Comparison of ENCODE assay signal across 23 cellular contexts in the genomic region with DNA sequence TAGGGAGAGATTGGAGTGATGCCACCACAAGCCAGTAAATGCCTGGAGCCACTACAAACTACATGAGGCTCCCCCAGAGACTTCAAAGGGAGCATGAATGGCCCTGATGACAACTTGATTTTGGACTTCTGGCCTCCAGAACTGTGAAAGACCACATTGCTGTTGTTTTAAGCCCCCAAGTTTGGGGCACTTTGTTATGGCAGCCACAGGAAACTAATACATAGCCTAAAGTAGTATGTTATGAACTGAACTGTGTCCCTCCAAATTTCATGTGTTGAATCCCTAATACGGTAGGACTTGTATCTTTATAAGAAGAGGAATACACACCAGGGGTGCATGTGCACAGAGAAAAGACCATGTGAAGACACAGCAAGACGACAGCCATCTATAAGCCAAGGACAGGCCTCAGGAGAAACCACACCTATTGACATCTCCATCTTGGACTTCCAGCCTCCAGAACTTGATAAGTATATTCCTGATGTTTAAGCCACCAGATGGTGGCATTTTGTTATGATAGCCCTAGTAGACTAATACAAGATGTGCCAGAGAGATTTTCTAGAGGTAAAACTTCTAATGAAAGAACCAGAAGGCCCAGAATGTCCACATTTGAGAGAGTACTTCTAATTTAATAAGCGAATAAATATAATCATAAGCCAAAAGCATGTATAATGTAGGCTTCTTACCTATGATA.
"Had no signal": no experiment of that assay in that cellular context is flagged by ENCODE, and none has a peak within 500 bp of the region (broad histone marks: within the 10 kb centered on the region; RNA-seq: fewer than 3 reads in every experiment).

No MANE protein-coding gene starts in this region.

- H3K4me1 ChIP-seq: stomach, suprapubic skin had no signal

- H3K36me3 ChIP-seq: lower lobe of right lung, neural progenitor cell, stomach, suprapubic skin, tibial nerve, uterus, WERI-Rb-1 had no signal

- ATAC-seq: lower lobe of right lung; sciatic nerve; stimulated activated effector memory CD8-positive, alpha-beta T cell treated with anti-CD3 and anti-CD28 coated beads, Interleukin-12 subunit alpha, Interleukin-12 subunit beta, amount 100 ng/mL, for 72 hours had no signal

- H3K27me3 ChIP-seq: neural progenitor cell, stomach, suprapubic skin, tibial nerve, uterus had no signal

- FAIRE-seq: colon, kidney, small intestine had no signal

- H3K9me3 ChIP-seq: lower lobe of right lung, stomach, suprapubic skin, tibial nerve, uterus had no signal

- H3K4me3 ChIP-seq: lower lobe of right lung, neural progenitor cell, stomach, suprapubic skin, tibial nerve, uterus had no signal

- DNase-seq: activated CD4-positive, alpha-beta T cell treated with anti-CD3 and anti-CD28 coated beads, Interleukin-2, amount 10 ng/mL, durations not matched to agents 7 days and 5 days; activated CD4-positive, CD25-positive, alpha-beta regulatory T cell treated with anti-CD3 and anti-CD28 coated beads, Interleukin-2, amount 50 U/mL, for 72 hours; activated gamma-delta T cell treated with Interleukin-2 at 50 U/mL for 16 hours; activated T-cell treated with anti-CD3 and anti-CD28 coated beads, Interleukin-2, amount 50 U/mL, for 1 hour; aorta; caudate nucleus; foreskin fibroblast; kidney; lower lobe of right lung; mesendoderm; naive B cell; posterior cingulate gyrus; small intestine; stimulated activated CD4-positive, alpha-beta T cell treated with anti-CD3 and anti-CD28 coated beads, Interleukin-2, amount 100 ng/mL, for 24 hours; stomach; uterus; WERI-Rb-1 had no signal
